8 cellular contexts compared by ENCODE assay signal in genomic region chr9:129112526-129112925, GRCh38. TPM values are rescaled to one million over a fixed set of nuclear protein-coding genes. Genes with fewer than 3 reads are reported as not detected.
DNase-seq lines count a peak whose midpoint lies in the region; FAIRE-seq and TF ChIP-seq lines count a peak whose summit lies in the region.
"Not testable (repeated sequence)": the region's sequence is repeated elsewhere in the genome, so short reads cannot be mapped to it uniquely, and the experiment has no call there.

No MANE protein-coding gene starts in this region.

- H3K4me3 ChIP-seq in CD4-positive, alpha-beta memory T cell (ENCODE audit: low read length in 2 of 2): peak overlapping the region; percentile 64 to 90
- peak overlapping the region; percentile 85 for H3K4me3 ChIP-seq in Jurkat, Clone E6-1 (ENCODE audit: low read length)
- H3K4me3 ChIP-seq in astrocyte (ENCODE audit: insufficient read depth, low read depth, low read length): peak overlapping the region; percentile 90
- peak overlapping the region; percentile 83 for H3K4me3 ChIP-seq in epithelial cell of esophagus (ENCODE audit: low read length)
- H3K4me3 ChIP-seq in keratinocyte (ENCODE audit: control insufficient read depth in 2 of 3, extremely low read depth in 1 of 3, insufficient read depth in 2 of 3, low read depth in 1 of 3, low read length in 3 of 3): peak overlapping the region; percentile 94 to 97 (median 96)
- H3K4me3 ChIP-seq in neuronal stem cell (ENCODE audit: low read length in 2 of 2): peak overlapping the region in 1 of 2 donors; percentile 72
- H3K4me3 ChIP-seq in testis: peak overlapping the region in 1 of 2 donors; percentile 99

- not testable (repeated sequence) for FAIRE-seq in astrocyte (lab: Jason Lieb, UNC); keratinocyte (lab: Jason Lieb, UNC)

- not testable (repeated sequence) for H3K27ac ChIP-seq in CD4-positive, alpha-beta memory T cell (ENCODE audit: low read depth, low read length); astrocyte (ENCODE audit: low read depth, low read length); keratinocyte (ENCODE audit: control insufficient read depth, insufficient read depth, low read length); neuronal stem cell (replicated peaks; ENCODE audit: low read length)
- H3K27ac ChIP-seq in VCaP: peak overlapping the region; percentile 98
- H3K27ac ChIP-seq in testis: peak overlapping the region; percentile 94 to 97

- not testable (repeated sequence) for H2BK120ac ChIP-seq in neuronal stem cell (ENCODE audit: low read depth, low read length)

- not testable (repeated sequence) for H3K27me3 Mint-ChIP-seq in CD4-positive, alpha-beta memory T cell; astrocyte (ENCODE audit: low read depth, unreplicated experiment)

- not testable (repeated sequence) for TF ChIP-seq CTCF in VCaP (conservative IDR thresholded peaks at IDR 0.05); astrocyte (IDR thresholded peaks at IDR 0.05; ENCODE audit: insufficient read depth, low read depth, low read length); epithelial cell of esophagus (IDR thresholded peaks at IDR 0.05; ENCODE audit: insufficient read depth, low read depth, low read length, missing control alignments); keratinocyte (optimal IDR thresholded peaks at IDR 0.05 in 1 of 3, IDR thresholded peaks at IDR 0.05 in 1 of 3, conservative IDR thresholded peaks at IDR 0.05 in 1 of 3; ENCODE audit: extremely low read depth in 1 of 3, insufficient read depth in 2 of 3, low read length in 3 of 3); testis (IDR thresholded peaks at IDR 0.05)

- H3K4me1 ChIP-seq in CD4-positive, alpha-beta memory T cell (ENCODE audit: insufficient read depth, low read length): peaks cover 40% of the 10 kb centered on the region
- peaks cover 15% of the 10 kb centered on the region for H3K4me1 ChIP-seq in astrocyte (ENCODE audit: insufficient read depth, low read length)
- peaks cover 17% of the 10 kb centered on the region for H3K4me1 ChIP-seq in keratinocyte (ENCODE audit: control insufficient read depth, extremely low read depth, insufficient read depth, low read length)
- H3K4me1 ChIP-seq in neuronal stem cell (ENCODE audit: control insufficient read depth in 2 of 2, insufficient read depth in 1 of 2, low read depth in 1 of 2, low read length in 2 of 2): not testable (repeated sequence)
- H3K4me1 ChIP-seq in testis: peaks cover 27% of the 10 kb centered on the region

- not testable (repeated sequence) for H4K91ac ChIP-seq in neuronal stem cell (ENCODE audit: low read depth, low read length, poor library complexity)

- not testable (repeated sequence) for H3K4ac ChIP-seq in neuronal stem cell (ENCODE audit: low read length)

- H3K23ac ChIP-seq in neuronal stem cell (ENCODE audit: low read depth, low read length, poor library complexity): not testable (repeated sequence)

- not testable (repeated sequence) for H2AK5ac ChIP-seq in neuronal stem cell (ENCODE audit: low read depth, low read length)

- peak overlapping the region in 1 of 7 donors; percentile 88 for H3K27ac Mint-ChIP-seq in CD4-positive, alpha-beta memory T cell
- peak overlapping the region; percentile 55 for H3K27ac Mint-ChIP-seq in astrocyte (ENCODE audit: unreplicated experiment)

- H3K9me1 ChIP-seq in keratinocyte (ENCODE audit: control insufficient read depth, extremely low read depth, insufficient read depth, low read length): not testable (repeated sequence)

- not testable (repeated sequence) for H3K9me3 Mint-ChIP-seq in CD4-positive, alpha-beta memory T cell; astrocyte (ENCODE audit: unreplicated experiment)

- H3K36me3 ChIP-seq in CD4-positive, alpha-beta memory T cell (ENCODE audit: insufficient read depth, low read length); astrocyte (ENCODE audit: insufficient read depth, low read length); keratinocyte (ENCODE audit: control insufficient read depth in 2 of 2, extremely low read depth in 1 of 2, insufficient read depth in 2 of 2, low read length in 2 of 2); neuronal stem cell (replicated peaks in 1 of 2; ENCODE audit: control insufficient read depth in 2 of 2, insufficient read depth in 2 of 2, low read length in 2 of 2); testis (ENCODE audit: low read depth, missing control alignments): not testable (repeated sequence)

- H3K79me2 ChIP-seq in astrocyte (ENCODE audit: insufficient read depth, low read length) (peaks cover 65% of the 10 kb centered on the region), keratinocyte (ENCODE audit: control insufficient read depth, insufficient read depth, low read length) (peaks cover 47% of the 10 kb centered on the region)

- CTCF ChIA-PET in CD4-positive, alpha-beta memory T cell (lab: Charles Lee; ENCODE audit: partially characterized antibody): interaction anchor here (1.6 to 5.4 kb wide), 2 partner anchors 9 to 19 kb away, joined by 7 to 31 read pairs; no protein-coding TSS in a partner anchor

- not testable (repeated sequence) for H3K9me3 ChIP-seq in CD4-positive, alpha-beta memory T cell (ENCODE audit: control insufficient read depth in 1 of 2, low read length in 2 of 2); astrocyte (ENCODE audit: insufficient read depth, low read depth, low read length); keratinocyte (ENCODE audit: control insufficient read depth, low read depth, low read length); neuronal stem cell (replicated peaks in 1 of 2; ENCODE audit: control insufficient read depth in 2 of 2, insufficient read depth in 1 of 2, low read depth in 1 of 2, low read length in 2 of 2); testis

- peak overlapping the region; percentile 89 for H3K9ac ChIP-seq in astrocyte (ENCODE audit: low read length)
- peak overlapping the region; percentile 88 for H3K9ac ChIP-seq in keratinocyte (ENCODE audit: control insufficient read depth, extremely low read depth, insufficient read depth, low read length)
- not testable (repeated sequence) for H3K9ac ChIP-seq in neuronal stem cell (ENCODE audit: low read depth, low read length, poor library complexity)

- H3K18ac ChIP-seq in neuronal stem cell (ENCODE audit: low read length): not testable (repeated sequence)

- not testable (repeated sequence) for DNase-seq in CD4-positive, alpha-beta memory T cell; Jurkat, Clone E6-1 (ENCODE audit: low read depth, low spot score); astrocyte (ENCODE audit: low read depth); epithelial cell of esophagus (ENCODE audit: low read depth); keratinocyte (ENCODE audit: low read depth, low spot score); neuronal stem cell (ENCODE audit: low spot score); testis

- not testable (repeated sequence) for H4K8ac ChIP-seq in neuronal stem cell (ENCODE audit: low read depth, low read length)

- peaks cover 17 to 46% (median 29%) of the 10 kb centered on the region in 4 donors for H3K4me1 Mint-ChIP-seq in CD4-positive, alpha-beta memory T cell
- H3K4me1 Mint-ChIP-seq in astrocyte (ENCODE audit: low read depth, unreplicated experiment): not testable (repeated sequence)

- POLR2A ChIA-PET in CD4-positive, alpha-beta memory T cell (lab: Charles Lee; ENCODE audit: partially characterized antibody): interaction anchor here (0.8 to 4.5 kb wide), 5 partner anchors 19 to 513 kb away, joined by 3 to 22 read pairs (median 11); partner anchors contain the start of genes DOLPP1, IER5L and NTMT1

- H3K4me2 ChIP-seq in astrocyte (ENCODE audit: low read length): peak overlapping the region; percentile 100
- peak overlapping the region; percentile 79 for H3K4me2 ChIP-seq in keratinocyte (ENCODE audit: control insufficient read depth, extremely low read depth, insufficient read depth, low read depth, low read length)
- H3K4me2 ChIP-seq in neuronal stem cell (ENCODE audit: insufficient read depth, low read length, poor library complexity, severe bottlenecking): peak overlapping the region; percentile 89

- H2AFZ ChIP-seq in astrocyte (ENCODE audit: low read depth, low read length); keratinocyte (ENCODE audit: control insufficient read depth, low read length): not testable (repeated sequence)
- H2AFZ ChIP-seq in neuronal stem cell (ENCODE audit: low read length): peak overlapping the region; percentile 96

- intact Hi-C loops in CD4-positive, alpha-beta memory T cell (cut with micrococcal nuclease); testis (cut with DNase I; ENCODE audit: low total_unique reads): not testable (repeated sequence)

- H3K79me1 ChIP-seq in neuronal stem cell (ENCODE audit: low read depth, low read length): not testable (repeated sequence)

- peaks cover 44% of the 10 kb centered on the region for H4K20me1 ChIP-seq in astrocyte (ENCODE audit: insufficient read depth, low read length)
- not testable (repeated sequence) for H4K20me1 ChIP-seq in keratinocyte (ENCODE audit: control insufficient read depth, extremely low read depth, insufficient read depth, low read length)

- H3K4me3 Mint-ChIP-seq in CD4-positive, alpha-beta memory T cell: peak overlapping the region; percentile 92 to 99 (median 94)
- H3K4me3 Mint-ChIP-seq in astrocyte (ENCODE audit: unreplicated experiment): peak overlapping the region; percentile 95

- H3K14ac ChIP-seq in neuronal stem cell (ENCODE audit: low read length): not testable (repeated sequence)

- not testable (repeated sequence) for H2BK5ac ChIP-seq in neuronal stem cell (ENCODE audit: low read length)

- not testable (repeated sequence) for H3K36me3 Mint-ChIP-seq in CD4-positive, alpha-beta memory T cell; astrocyte (ENCODE audit: low read depth, unreplicated experiment)

- not testable (repeated sequence) for TF ChIP-seq POLR2A in testis (IDR thresholded peaks at IDR 0.05)

- not testable (repeated sequence) for H3K27me3 ChIP-seq in CD4-positive, alpha-beta memory T cell (ENCODE audit: insufficient read depth, low read length); astrocyte (ENCODE audit: insufficient read depth, low read length); testis
- H3K27me3 ChIP-seq in keratinocyte (ENCODE audit: control insufficient read depth, extremely low read depth, insufficient read depth, low read length) (peaks cover 15% of the 10 kb centered on the region), neuronal stem cell (ENCODE audit: control insufficient read depth in 3 of 3, insufficient read depth in 3 of 3, low read depth in 1 of 3, low read length in 3 of 3) (peaks cover 0 to 15% (median 0%) of the 10 kb centered on the region in 3 experiments)

- H2BK15ac ChIP-seq in neuronal stem cell (ENCODE audit: low read length): not testable (repeated sequence)

- no CpG with 5 or more reads among the region's 17 CpGs for WGBS in neuronal stem cell (ENCODE audit: extremely low coverage in 2 of 2, insufficient read length in 2 of 2, insufficient replicate concordance in 1 of 2), 2 donors
- WGBS in testis, 2 donors: 61 to 78% methylated on average over 17 of the region's 17 CpGs

- H2BK12ac ChIP-seq in neuronal stem cell (ENCODE audit: low read length): not testable (repeated sequence)

- dilution Hi-C loops in keratinocyte (cut with MboI; ENCODE audit: extremely low pct_ligation_motif_present, low sequenced_read_pairs): not testable (repeated sequence)

RNA-seq across cellular contexts. Expression of gene PTPA, which starts 1.3 kb away (rescaled TPM):
- 10 to 100 TPM; 49.0 to 51.3 TPM for total RNA-seq in CD4-positive, alpha-beta memory T cell
- 10 to 100 TPM; 10.8 to 14.1 TPM for polyA plus RNA-seq in CD4-positive, alpha-beta memory T cell
- polyA plus RNA-seq in Jurkat, Clone E6-1 (2012; ENCODE audit: insufficient read depth, insufficient read length): 144 TPM
- total RNA-seq in astrocyte: 122 and 134 TPM in 2 replicates
- polyA plus RNA-seq in keratinocyte: 86.8 to 127 TPM (median 98.0 TPM) in 3 replicates
- 14.6 TPM for polyA plus RNA-seq in keratinocyte (2011; ENCODE audit: low read depth)
- polyA plus RNA-seq in keratinocyte (2011; cell fraction: cytosol; rRNA removed): 80.8 and 81.8 TPM in 2 replicates
- polyA plus RNA-seq in keratinocyte (2011; cell fraction: nucleus; rRNA removed): 77.5 and 93.2 TPM in 2 replicates
- 43.8 and 93.0 TPM in 2 replicates for polyA plus RNA-seq in keratinocyte (2012; ENCODE audit: low replicate concordance)
- 113 to 151 TPM (median 121 TPM) in 3 replicates for polyA minus RNA-seq in keratinocyte
- 77.1 TPM for polyA minus RNA-seq in keratinocyte (2011; cell fraction: cytosol; rRNA and poly(A)+ RNA removed)
- polyA minus RNA-seq in keratinocyte (2011; cell fraction: nucleus; rRNA and poly(A)+ RNA removed): 43.4 and 67.5 TPM in 2 replicates
- polyA plus RNA-seq in neuronal stem cell (2013, experiment 1 of 2): 74.5 TPM
- 76.7 TPM for polyA plus RNA-seq in neuronal stem cell (2013, experiment 2 of 2)
- 100 to 1,000 TPM; 163 to 177 TPM for total RNA-seq in testis
- 268 TPM for polyA plus RNA-seq in testis (ENCODE audit: insufficient read depth, low read depth, low replicate concordance)

RNA-seq across cellular contexts. Expression of gene CRAT, which starts 1.9 kb away (rescaled TPM):
- total RNA-seq in CD4-positive, alpha-beta memory T cell: 10 to 100 TPM; 11.2 to 12.4 TPM
- 10 to 100 TPM in 1 of 2 donors, 1 to 10 TPM in 1; 8.7 to 21.0 TPM for polyA plus RNA-seq in CD4-positive, alpha-beta memory T cell
- polyA plus RNA-seq in Jurkat, Clone E6-1 (2012; ENCODE audit: insufficient read depth, insufficient read length): 17.7 TPM
- 21.2 and 25.3 TPM in 2 replicates for total RNA-seq in astrocyte
- 6.5 to 12.5 TPM (median 8.2 TPM) in 3 replicates for polyA plus RNA-seq in keratinocyte
- polyA plus RNA-seq in keratinocyte (2011; ENCODE audit: low read depth): 4.9 TPM
- polyA plus RNA-seq in keratinocyte (2011; cell fraction: cytosol; rRNA removed): 9.8 and 18.3 TPM in 2 replicates
- 10.5 and 15.6 TPM in 2 replicates for polyA plus RNA-seq in keratinocyte (2011; cell fraction: nucleus; rRNA removed)
- polyA plus RNA-seq in keratinocyte (2012; ENCODE audit: low replicate concordance): 10.2 and 14.1 TPM in 2 replicates
- polyA minus RNA-seq in keratinocyte: 9.7 to 30.8 TPM (median 11.2 TPM) in 3 replicates
- polyA minus RNA-seq in keratinocyte (2011; cell fraction: cytosol; rRNA and poly(A)+ RNA removed): 22.8 TPM
- polyA minus RNA-seq in keratinocyte (2011; cell fraction: nucleus; rRNA and poly(A)+ RNA removed): 6.5 and 7.5 TPM in 2 replicates
- 12.9 TPM for polyA plus RNA-seq in neuronal stem cell (2013, experiment 1 of 2)
- polyA plus RNA-seq in neuronal stem cell (2013, experiment 2 of 2): 12.1 TPM
- 100 to 1,000 TPM; 188 to 272 TPM for total RNA-seq in testis
- 451 TPM for polyA plus RNA-seq in testis (ENCODE audit: insufficient read depth, low read depth, low replicate concordance)

RNA-seq across cellular contexts. Expression of gene DOLPP1, which starts 31.6 kb away (rescaled TPM):
- total RNA-seq in CD4-positive, alpha-beta memory T cell: 10 to 100 TPM; 11.4 to 13.0 TPM
- 10 to 100 TPM; 10.1 to 12.8 TPM for polyA plus RNA-seq in CD4-positive, alpha-beta memory T cell
- polyA plus RNA-seq in Jurkat, Clone E6-1 (2012; ENCODE audit: insufficient read depth, insufficient read length): 21.1 TPM
- 14.9 and 17.9 TPM in 2 replicates for total RNA-seq in astrocyte
- polyA plus RNA-seq in keratinocyte: 14.2 to 17.7 TPM (median 16.7 TPM) in 3 replicates
- 8.6 TPM for polyA plus RNA-seq in keratinocyte (2011; ENCODE audit: low read depth)
- polyA plus RNA-seq in keratinocyte (2011; cell fraction: cytosol; rRNA removed): 12.0 and 12.3 TPM in 2 replicates
- 30.2 and 33.2 TPM in 2 replicates for polyA plus RNA-seq in keratinocyte (2011; cell fraction: nucleus; rRNA removed)
- 10.1 and 14.0 TPM in 2 replicates for polyA plus RNA-seq in keratinocyte (2012; ENCODE audit: low replicate concordance)
- 12.3 to 26.1 TPM (median 18.2 TPM) in 3 replicates for polyA minus RNA-seq in keratinocyte
- 13.0 TPM for polyA minus RNA-seq in keratinocyte (2011; cell fraction: cytosol; rRNA and poly(A)+ RNA removed)
- polyA minus RNA-seq in keratinocyte (2011; cell fraction: nucleus; rRNA and poly(A)+ RNA removed): 10.4 and 13.4 TPM in 2 replicates
- polyA plus RNA-seq in neuronal stem cell (2013, experiment 1 of 2): 34.9 TPM
- 34.1 TPM for polyA plus RNA-seq in neuronal stem cell (2013, experiment 2 of 2)
- 10 to 100 TPM; 14.0 to 14.4 TPM for total RNA-seq in testis
- 17.9 TPM for polyA plus RNA-seq in testis (ENCODE audit: insufficient read depth, low read depth, low replicate concordance)
